Comparison of ENCODE assay signal across 1 cellular context in the genomic region with DNA sequence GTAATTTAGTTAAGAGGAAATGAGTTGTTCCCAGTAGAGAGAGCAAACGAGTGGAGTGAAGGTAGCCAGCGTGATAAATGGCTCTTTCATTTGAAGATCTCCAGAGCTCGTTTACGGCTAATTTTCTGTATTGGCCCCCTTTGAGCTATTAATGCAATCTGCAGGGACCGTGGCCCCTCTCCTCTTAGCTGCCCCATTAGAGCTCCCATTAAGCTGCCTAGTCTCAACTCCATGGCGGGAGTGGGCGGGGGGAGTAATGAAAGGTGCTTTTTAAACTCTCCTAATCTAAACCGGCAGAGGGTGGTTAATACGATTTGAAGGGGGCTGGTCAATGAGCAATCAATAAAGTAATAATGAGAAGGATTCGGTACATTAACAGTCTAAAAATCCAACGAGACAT.
TF ChIP-seq lines count a peak whose summit lies in the region.

No MANE protein-coding gene starts in this region.

TF ChIP-seq in K562, 482 proteins besides CTCF, POLR2A, EP300 and RAD21 (continued from another document):
- TF ChIP-seq, protein P1, sequence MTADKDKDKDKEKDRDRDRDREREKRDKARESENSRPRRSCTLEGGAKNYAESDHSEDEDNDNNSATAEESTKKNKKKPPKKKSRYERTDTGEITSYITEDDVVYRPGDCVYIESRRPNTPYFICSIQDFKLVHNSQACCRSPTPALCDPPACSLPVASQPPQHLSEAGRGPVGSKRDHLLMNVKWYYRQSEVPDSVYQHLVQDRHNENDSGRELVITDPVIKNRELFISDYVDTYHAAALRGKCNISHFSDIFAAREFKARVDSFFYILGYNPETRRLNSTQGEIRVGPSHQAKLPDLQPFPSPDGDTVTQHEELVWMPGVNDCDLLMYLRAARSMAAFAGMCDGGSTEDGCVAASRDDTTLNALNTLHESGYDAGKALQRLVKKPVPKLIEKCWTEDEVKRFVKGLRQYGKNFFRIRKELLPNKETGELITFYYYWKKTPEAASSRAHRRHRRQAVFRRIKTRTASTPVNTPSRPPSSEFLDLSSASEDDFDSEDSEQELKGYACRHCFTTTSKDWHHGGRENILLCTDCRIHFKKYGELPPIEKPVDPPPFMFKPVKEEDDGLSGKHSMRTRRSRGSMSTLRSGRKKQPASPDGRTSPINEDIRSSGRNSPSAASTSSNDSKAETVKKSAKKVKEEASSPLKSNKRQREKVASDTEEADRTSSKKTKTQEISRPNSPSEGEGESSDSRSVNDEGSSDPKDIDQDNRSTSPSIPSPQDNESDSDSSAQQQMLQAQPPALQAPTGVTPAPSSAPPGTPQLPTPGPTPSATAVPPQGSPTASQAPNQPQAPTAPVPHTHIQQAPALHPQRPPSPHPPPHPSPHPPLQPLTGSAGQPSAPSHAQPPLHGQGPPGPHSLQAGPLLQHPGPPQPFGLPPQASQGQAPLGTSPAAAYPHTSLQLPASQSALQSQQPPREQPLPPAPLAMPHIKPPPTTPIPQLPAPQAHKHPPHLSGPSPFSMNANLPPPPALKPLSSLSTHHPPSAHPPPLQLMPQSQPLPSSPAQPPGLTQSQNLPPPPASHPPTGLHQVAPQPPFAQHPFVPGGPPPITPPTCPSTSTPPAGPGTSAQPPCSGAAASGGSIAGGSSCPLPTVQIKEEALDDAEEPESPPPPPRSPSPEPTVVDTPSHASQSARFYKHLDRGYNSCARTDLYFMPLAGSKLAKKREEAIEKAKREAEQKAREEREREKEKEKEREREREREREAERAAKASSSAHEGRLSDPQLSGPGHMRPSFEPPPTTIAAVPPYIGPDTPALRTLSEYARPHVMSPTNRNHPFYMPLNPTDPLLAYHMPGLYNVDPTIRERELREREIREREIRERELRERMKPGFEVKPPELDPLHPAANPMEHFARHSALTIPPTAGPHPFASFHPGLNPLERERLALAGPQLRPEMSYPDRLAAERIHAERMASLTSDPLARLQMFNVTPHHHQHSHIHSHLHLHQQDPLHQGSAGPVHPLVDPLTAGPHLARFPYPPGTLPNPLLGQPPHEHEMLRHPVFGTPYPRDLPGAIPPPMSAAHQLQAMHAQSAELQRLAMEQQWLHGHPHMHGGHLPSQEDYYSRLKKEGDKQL (CRISPR knock-in tag; IDR thresholded peaks at IDR 0.05; ENCODE audit: borderline replicate concordance): no peak
- TF ChIP-seq CHD2 (IDR thresholded peaks at IDR 0.05; ENCODE audit: low read depth, low read length) (no peak), RBM34 (IDR thresholded peaks at IDR 0.05; ENCODE audit: borderline replicate concordance, insufficient read depth, low read length) (no peak), ZNF785 (CRISPR knock-in tag; IDR thresholded peaks at IDR 0.05) (no peak), CAMTA2 (CRISPR knock-in tag; conservative IDR thresholded peaks at IDR 0.05) (no peak)
